ENCODE assay signal across 13 cellular contexts in genomic region chr5:151896041-151896691, GRCh38. TPM values are rescaled to one million over a fixed set of nuclear protein-coding genes. Genes with fewer than 3 reads are reported as not detected.
DNase-seq lines count a peak whose midpoint lies in the region; ATAC-seq and TF ChIP-seq lines count a peak whose summit lies in the region.
"Had no signal": no experiment of that assay in that cellular context is flagged by ENCODE, and none has a peak within 500 bp of the region (broad histone marks: within the 10 kb centered on the region; RNA-seq: fewer than 3 reads in every experiment).

No MANE protein-coding gene starts in this region.

- peak; percentile 68 for DNase-seq in DMS79 (lab: John Stamatoyannopoulos, UW)
- DNase-seq in NCI-H187 (lab: John Stamatoyannopoulos, UW), result peak; percentile 19 to 75
- peak; percentile 73 for DNase-seq in mammary epithelial cell
- DNase-seq in mesendoderm, result peak; percentile 95
- no peak for DNase-seq in right atrium auricular region (ENCODE audit: low spot score)
- no peak for DNase-seq in amygdala (lab: John Stamatoyannopoulos, UW)
- DNase-seq in DMS53 (lab: John Stamatoyannopoulos, UW), result no peak
- DNase-seq: NCI-H2029 treated with DMSO at 0.1 percent for 48 hours, T-helper 9 cell, upper lobe of left lung had no signal

- no peaks in the 10 kb centered on the region for H3K79me2 ChIP-seq in mammary epithelial cell (ENCODE audit: insufficient read depth, low read length)
- no peaks in the 10 kb centered on the region for H3K79me2 ChIP-seq in mesendoderm (ENCODE audit: control insufficient read depth, insufficient read depth, low read length)

- H3K36me3 ChIP-seq in mammary epithelial cell (ENCODE audit: insufficient read depth, low read length) (no peaks in the 10 kb centered on the region), mesendoderm (ENCODE audit: control insufficient read depth, insufficient read depth, low read length) (no peaks in the 10 kb centered on the region), right atrium auricular region (no peaks in the 10 kb centered on the region)
- H3K36me3 ChIP-seq: upper lobe of left lung had no signal

- no peak overlapping the region for H2AK5ac ChIP-seq in mesendoderm (ENCODE audit: low read length)

- no peaks in the 10 kb centered on the region for H3K79me1 ChIP-seq in mesendoderm (ENCODE audit: low read length)

- H3K27ac ChIP-seq in mammary epithelial cell (ENCODE audit: insufficient read depth, low read depth, low read length) (no peak overlapping the region), mesendoderm (ENCODE audit: low read depth, low read length) (no peak overlapping the region), right atrium auricular region (no peak overlapping the region)
- H3K27ac ChIP-seq: upper lobe of left lung had no signal

- H3K4me1 ChIP-seq in mammary epithelial cell (ENCODE audit: insufficient read depth, low read length), result peaks cover 22% of the 10 kb centered on the region
- no peaks in the 10 kb centered on the region for H3K4me1 ChIP-seq in mesendoderm (ENCODE audit: control insufficient read depth, low read depth, low read length)
- H3K4me1 ChIP-seq in right atrium auricular region, result peaks cover 0 to 7% of the 10 kb centered on the region in 2 donors

- H2AFZ ChIP-seq in mammary epithelial cell (ENCODE audit: low read depth, low read length), result no peak overlapping the region

- no peak overlapping the region for H3K9ac ChIP-seq in mammary epithelial cell (ENCODE audit: insufficient read depth, low read length)
- no peak overlapping the region for H3K9ac ChIP-seq in mesendoderm (ENCODE audit: low read length)

- no peak overlapping the region for H3K4ac ChIP-seq in mesendoderm (ENCODE audit: low read depth, low read length)

- dilution Hi-C loops in mammary epithelial cell (cut with HindIII; ENCODE audit: low sequenced_read_pairs), result no loop called here

- H3K9me3 ChIP-seq in mammary epithelial cell (replicated peaks; ENCODE audit: insufficient read depth, low read length) (no peaks in the 10 kb centered on the region), right atrium auricular region (no peaks in the 10 kb centered on the region)
- H3K9me3 ChIP-seq: upper lobe of left lung had no signal

- in situ Hi-C loops in mammary epithelial cell (cut with MboI; ENCODE audit: low sequenced_read_pairs in 2 of 2), result no loop called here

- H3K27me3 ChIP-seq in mammary epithelial cell (ENCODE audit: insufficient read depth, low read length), result no peaks in the 10 kb centered on the region
- H3K27me3 ChIP-seq in mesendoderm (ENCODE audit: insufficient read depth, low read length, poor library complexity), result no peaks in the 10 kb centered on the region
- no peaks in the 10 kb centered on the region for H3K27me3 ChIP-seq in right atrium auricular region
- H3K27me3 ChIP-seq: upper lobe of left lung had no signal

- H3K18ac ChIP-seq in mesendoderm (ENCODE audit: low read length), result no peak overlapping the region

- no peak for ATAC-seq in GM18498 (IDR thresholded peaks at IDR 0.05; ENCODE audit: unreplicated experiment)

- no TSS peak for BruUV-seq in mammary epithelial cell (replicated peaks; lab: Mats Ljungman, UMichigan)

- intact Hi-C loops in mammary epithelial cell (cut with micrococcal nuclease), result no loop called here

- TF ChIP-seq CTCF in mammary epithelial cell (conservative IDR thresholded peaks at IDR 0.05 in 1 of 2, IDR thresholded peaks at IDR 0.05 in 1 of 2; ENCODE audit: extremely low read depth in 1 of 2, insufficient read depth in 1 of 2, low read depth in 1 of 2, low read length in 2 of 2) (no peak), right atrium auricular region (IDR thresholded peaks at IDR 0.05) (no peak)

- CTCF ChIA-PET in mammary epithelial cell (lab: Charles Lee; ENCODE audit: low non-redundant PET), result interaction anchor here (0.6 kb wide), 1 partner anchor 571 kb away, joined by 3 read pairs; no protein-coding TSS in a partner anchor

- H2BK15ac ChIP-seq in mesendoderm (replicated peaks; ENCODE audit: low read depth), result no peak overlapping the region

- no peaks in the 10 kb centered on the region for H4K20me1 ChIP-seq in mammary epithelial cell (ENCODE audit: insufficient read depth, low read length)

- 2% methylated on average over 3 of the region's 3 CpGs for WGBS in mammary epithelial cell (ENCODE audit: low coverage, missing lambda C conversion rate)
- WGBS in mesendoderm (ENCODE audit: extremely low coverage, insufficient coverage, low lambda C conversion rate), result no CpG with 5 or more reads among the region's 3 CpGs

- H2BK5ac ChIP-seq in mesendoderm (ENCODE audit: low read length), result no peak overlapping the region

- no peak overlapping the region for H4K5ac ChIP-seq in mesendoderm (ENCODE audit: low read length)

- no peak overlapping the region for H4K8ac ChIP-seq in mesendoderm (ENCODE audit: low read depth, low read length)

- H3K4me2 ChIP-seq in mammary epithelial cell (ENCODE audit: insufficient read depth, low read depth, low read length), result peak overlapping the region; percentile 70
- no peak overlapping the region for H3K4me2 ChIP-seq in mesendoderm (ENCODE audit: low read length)

- no peak overlapping the region for H3K4me3 ChIP-seq in mammary epithelial cell (replicated peaks in 1 of 3; ENCODE audit: insufficient read depth in 1 of 3, low read depth in 2 of 3, low read length in 3 of 3)
- H3K4me3 ChIP-seq in mesendoderm (ENCODE audit: low read length), result no peak overlapping the region
- no peak overlapping the region for H3K4me3 ChIP-seq in right atrium auricular region
- H3K4me3 ChIP-seq: upper lobe of left lung had no signal

- H2BK120ac ChIP-seq in mesendoderm (ENCODE audit: low read depth, low read length), result no peak overlapping the region

- no peak overlapping the region for H3K23ac ChIP-seq in mesendoderm (ENCODE audit: low read length)

- H3K56ac ChIP-seq in mesendoderm (ENCODE audit: low read length), result no peak overlapping the region

RNA-seq across cellular contexts. Expression of gene GLRA1, which starts 28.5 kb away (rescaled TPM):
- total RNA-seq in mammary epithelial cell, result not detected
- not detected for polyA plus RNA-seq in mammary epithelial cell
- not detected for polyA minus RNA-seq in mammary epithelial cell
- 0.03 TPM for polyA plus RNA-seq in mesendoderm (2013, experiment 1 of 2)
- polyA plus RNA-seq in mesendoderm (2013, experiment 2 of 2), result 0.04 TPM
- total RNA-seq in right atrium auricular region, result not detected
- total RNA-seq: endothelial cell of umbilical vein, G401, upper lobe of left lung had no signal
- polyA plus RNA-seq: endothelial cell of umbilical vein had no signal

Comparison
In these comparisons a context has a peak if more than half of its experiments do, and no peak if none do; other contexts are left out.
1. DNase-seq: peak in DMS79 (single experiment), NCI-H187 (2 of 2), mammary epithelial cell (single experiment) and mesendoderm (single experiment); none in right atrium auricular region (single experiment), amygdala (0 of 56) and DMS53 (single experiment).